Comparison of ENCODE assay signal across 1 cellular context in genomic region chr12:15910468-15910863, GRCh38.
TF ChIP-seq lines count a peak whose summit lies in the region.

No MANE protein-coding gene starts in this region.

TF ChIP-seq in H1, 55 proteins besides CTCF, POLR2A, EP300 and RAD21 (continued from another document):
- no peak for TF ChIP-seq TAF1 (IDR thresholded peaks at IDR 0.05; ENCODE audit: low read depth, low read length)
- no peak for TF ChIP-seq POU5F1 (IDR thresholded peaks at IDR 0.05; ENCODE audit: low read depth, low read length)
- TF ChIP-seq SIN3A (conservative IDR thresholded peaks at IDR 0.05 in 1 of 2, IDR thresholded peaks at IDR 0.05 in 1 of 2; ENCODE audit: low read depth in 1 of 2, low read length in 2 of 2), result no peak
- TF ChIP-seq ASH2L (IDR thresholded peaks at IDR 0.05; ENCODE audit: low read length), result no peak
- TF ChIP-seq BACH1 (IDR thresholded peaks at IDR 0.05; ENCODE audit: low read length), result no peak
- no peak for TF ChIP-seq JUND (IDR thresholded peaks at IDR 0.05; ENCODE audit: low read length)
- TF ChIP-seq JUN (IDR thresholded peaks at IDR 0.05; ENCODE audit: low read depth, low read length), result no peak
- TF ChIP-seq CHD7 (IDR thresholded peaks at IDR 0.05; ENCODE audit: insufficient replicate concordance, low read length), result no peak
- TF ChIP-seq TAF7 (optimal IDR thresholded peaks at IDR 0.05; ENCODE audit: borderline replicate concordance, low read depth, low read length), result no peak
- no peak for TF ChIP-seq ZNF274 (IDR thresholded peaks at IDR 0.05; ENCODE audit: borderline replicate concordance, extremely low read depth, low read length)
- TF ChIP-seq PHF8 (conservative IDR thresholded peaks at IDR 0.05; ENCODE audit: low read depth, low read length), result no peak
- no peak for TF ChIP-seq TEAD4 (IDR thresholded peaks at IDR 0.05; ENCODE audit: low read depth, low read length)
- TF ChIP-seq CREB1 (IDR thresholded peaks at IDR 0.05), result no peak
- TF ChIP-seq HDAC6 (IDR thresholded peaks at IDR 0.05; ENCODE audit: low read depth, low read length), result no peak
- no peak for TF ChIP-seq SAP30 (IDR thresholded peaks at IDR 0.05; ENCODE audit: insufficient read depth, insufficient replicate concordance, low read length)
- TF ChIP-seq E2F6 (IDR thresholded peaks at IDR 0.05), result no peak
- TF ChIP-seq MAFK (IDR thresholded peaks at IDR 0.05; ENCODE audit: low read depth, low read length), result no peak
TF ChIP-seq in H1: peak in this region for 0.
